Comparison of ENCODE assay signal across 9 cellular contexts in the genomic region with DNA sequence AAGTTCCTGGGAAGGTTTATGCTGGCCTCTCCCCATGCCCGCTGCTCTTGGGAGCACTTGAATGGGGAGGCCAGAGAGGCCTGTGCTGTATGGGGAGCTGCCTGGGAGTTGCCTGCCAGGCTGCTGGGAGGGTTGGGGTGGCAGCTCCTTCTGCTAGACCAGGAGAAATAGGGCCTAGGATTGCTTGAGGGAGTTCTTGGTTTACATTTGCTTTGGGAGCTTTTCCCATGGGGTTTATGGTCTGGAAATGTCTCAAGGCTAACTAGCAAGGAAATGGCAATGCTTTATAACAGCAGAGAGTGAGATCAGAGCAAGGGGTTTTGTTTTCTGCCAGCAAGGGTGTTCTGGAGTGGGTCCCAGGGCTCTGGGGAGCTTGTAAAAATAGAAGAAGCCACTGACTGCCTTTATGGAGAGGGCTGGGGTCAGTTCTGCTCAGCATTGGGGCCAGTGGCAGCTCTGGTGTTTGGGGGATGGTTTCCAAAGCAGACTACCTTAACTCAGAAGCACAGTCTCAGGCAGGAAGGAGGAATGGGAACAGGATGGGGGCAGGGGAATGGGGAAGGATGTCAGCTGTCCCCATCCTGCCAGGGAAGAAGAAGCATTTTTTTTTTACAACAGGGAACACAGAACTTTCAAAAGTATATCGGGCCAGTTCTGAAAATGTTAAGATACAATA. TPM values are rescaled to one million over a fixed set of nuclear protein-coding genes. Genes with fewer than 3 reads are reported as not detected.
A peak's percentile ranks its signal among the peaks of the same experiment; 100 is the strongest.
DNase-seq lines count a peak whose midpoint lies in the region; ATAC-seq and TF ChIP-seq lines count a peak whose summit lies in the region.
"Had no signal": no experiment of that assay in that cellular context is flagged by ENCODE, and none has a peak within 500 bp of the region (broad histone marks: within the 10 kb centered on the region; RNA-seq: fewer than 3 reads in every experiment).

No MANE protein-coding gene starts in this region.

- H3F3A ChIP-seq in neural progenitor cell (ENCODE audit: low read depth): no peaks in the 10 kb centered on the region

- peak overlapping the region; percentile 3 for H3K27ac Mint-ChIP-seq in neural progenitor cell

- H3K4me1 Mint-ChIP-seq in neural progenitor cell: peaks cover 25% of the 10 kb centered on the region

- H3K79me2 ChIP-seq in neural progenitor cell (ENCODE audit: low read depth): no peaks in the 10 kb centered on the region

- no peak overlapping the region for H3K4me3 Mint-ChIP-seq in neural progenitor cell

- H3K9me3 ChIP-seq in neural progenitor cell (ENCODE audit: low read depth): no peaks in the 10 kb centered on the region
- H3K9me3 ChIP-seq in uterus: no peaks in the 10 kb centered on the region

- no peak overlapping the region for H2AFZ ChIP-seq in neural progenitor cell (replicated peaks)

- H3K4me1 ChIP-seq in neural progenitor cell: no peaks in the 10 kb centered on the region
- H3K4me1 ChIP-seq in uterus: peaks cover 4 to 24% of the 10 kb centered on the region in 2 donors

- TF ChIP-seq CTCF in fibroblast of the aortic adventitia (IDR thresholded peaks at IDR 0.05; ENCODE audit: insufficient read depth, low read length): no peak
- no peak for TF ChIP-seq CTCF in neural progenitor cell (IDR thresholded peaks at IDR 0.05)
- TF ChIP-seq CTCF in uterus (IDR thresholded peaks at IDR 0.05): no peak

- no peaks in the 10 kb centered on the region for H3K9me3 Mint-ChIP-seq in neural progenitor cell

- H3K4me3 ChIP-seq in fibroblast of the aortic adventitia (ENCODE audit: low read depth, low read length): no peak overlapping the region
- no peak overlapping the region for H3K4me3 ChIP-seq in neural progenitor cell
- no peak overlapping the region for H3K4me3 ChIP-seq in uterus

- H3K27ac ChIP-seq in neural progenitor cell: no peak overlapping the region
- peak overlapping the region; percentile 81 to 92 for H3K27ac ChIP-seq in uterus

- peak; percentile 59 for DNase-seq in NCI-H446 treated with DMSO at 0.1 percent for 48 hours (lab: John Stamatoyannopoulos, UW)
- DNase-seq in NCI-H446 (lab: John Stamatoyannopoulos, UW): no peak
- peak; percentile 52 for DNase-seq in fibroblast of the aortic adventitia (ENCODE audit: low read depth)
- no peak for DNase-seq in neural progenitor cell (ENCODE audit: low spot score)
- DNase-seq in uterus: peak in 1 of 2 donors; percentile 44
- DNase-seq in NCI-H2029 treated with DMSO at 0.1 percent for 48 hours (lab: John Stamatoyannopoulos, UW): no peak
- DNase-seq: NCI-H187 had no signal

- H4K20me1 ChIP-seq in neural progenitor cell (ENCODE audit: low read depth): no peaks in the 10 kb centered on the region

- H3K36me3 Mint-ChIP-seq in neural progenitor cell: no peaks in the 10 kb centered on the region

- intact Hi-C loops in uterus (cut with DNase I; ENCODE audit: low total_unique reads): no loop called here

- no peak overlapping the region for H3K9ac ChIP-seq in neural progenitor cell

- ATAC-seq in GM21526 (IDR thresholded peaks at IDR 0.05; ENCODE audit: low FRiP score, unreplicated experiment): no peak
- ATAC-seq in HG02798 (IDR thresholded peaks at IDR 0.05; ENCODE audit: poor library complexity, unreplicated experiment): no peak

- H3K36me3 ChIP-seq in neural progenitor cell (no peaks in the 10 kb centered on the region), uterus (no peaks in the 10 kb centered on the region)

- TF ChIP-seq POLR2A in uterus (IDR thresholded peaks at IDR 0.05): no peak

- peaks cover 3% of the 10 kb centered on the region for H3K27me3 Mint-ChIP-seq in neural progenitor cell (ENCODE audit: insufficient read depth, low read depth)

- H3K27me3 ChIP-seq in neural progenitor cell (no peaks in the 10 kb centered on the region), uterus (no peaks in the 10 kb centered on the region)

- no peak overlapping the region for H3K4me2 ChIP-seq in neural progenitor cell

RNA-seq across cellular contexts. Expression of gene TSPAN15, which starts 28.6 kb away (rescaled TPM):
- total RNA-seq in fibroblast of the aortic adventitia (ENCODE audit: low replicate concordance) (0.27 and 1.2 TPM in 2 replicates), neural progenitor cell (ENCODE audit: low replicate concordance) (6.8 and 8.7 TPM in 2 replicates), uterus (10 to 100 TPM; 17.2 to 58.1 (median 24.4) TPM)

Comparison
In these comparisons a context has a peak if more than half of its experiments do, and no peak if none do; other contexts are left out.
1. DNase-seq: peak in NCI-H446 treated with DMSO at 0.1 percent for 48 hours (single experiment) and fibroblast of the aortic adventitia (single experiment); none in NCI-H446 (0 of 2), neural progenitor cell (single experiment) and NCI-H2029 treated with DMSO at 0.1 percent for 48 hours (single experiment).